Comparison of ENCODE assay signal across 29 cellular contexts in the genomic region with DNA sequence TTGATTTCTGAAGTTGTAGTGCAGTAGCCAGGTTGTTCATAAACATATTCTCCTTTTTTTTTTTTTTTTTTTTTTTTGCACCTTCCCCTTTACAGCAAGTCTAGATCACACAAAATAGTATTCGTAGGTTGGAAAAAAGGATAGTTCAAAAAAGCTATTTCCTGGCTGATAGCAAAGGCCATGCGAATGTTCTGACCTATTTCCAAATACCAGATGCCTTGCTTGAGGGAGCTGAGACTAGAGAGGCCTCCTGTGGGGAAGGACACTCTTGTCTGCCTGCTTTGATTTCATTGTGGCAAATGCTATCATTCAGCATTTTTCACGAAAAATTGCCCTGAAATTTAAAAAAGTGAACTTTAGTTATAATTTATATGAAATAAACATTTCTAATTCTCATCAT.
"Had no signal": no experiment of that assay in that cellular context is flagged by ENCODE, and none has a peak within 500 bp of the region (broad histone marks: within the 10 kb centered on the region; RNA-seq: fewer than 3 reads in every experiment).

No MANE protein-coding gene starts in this region.

- H3K4me1 ChIP-seq: breast epithelium, esophagus squamous epithelium, gastroesophageal sphincter, lower lobe of right lung, neural progenitor cell, parathyroid adenoma, right atrium auricular region, tibial nerve had no signal

- H3K4me3 ChIP-seq: breast epithelium, esophagus squamous epithelium, gastroesophageal sphincter, lower lobe of right lung, neural progenitor cell, right atrium auricular region, tibial nerve had no signal

- DNase-seq: activated CD4-positive, alpha-beta memory T cell treated with anti-CD3 and anti-CD28 coated beads for 36 hours; activated CD4-positive, alpha-beta T cell treated with anti-CD3 and anti-CD28 coated beads for 48 hours; activated CD8-positive, alpha-beta memory T cell treated with anti-CD3 and anti-CD28 coated beads, Interleukin-2, amount 50 U/mL, for 4 hours; activated effector memory CD4-positive, alpha-beta T cell treated with anti-CD3 and anti-CD28 coated beads, Interleukin-2, amount 50 U/mL, for 16 hours; activated naive CD4-positive, alpha-beta T cell treated with anti-CD3 and anti-CD28 coated beads for 36 hours; activated naive CD8-positive, alpha-beta T cell treated with anti-CD3 and anti-CD28 coated beads for 36 hours; activated T-cell treated with anti-CD3 and anti-CD28 coated beads, Interleukin-2, amount 50 U/mL, for 1 hour; amniotic stem cell; dermis blood vessel endothelial cell; effector CD8-positive, alpha-beta T cell; esophagus squamous epithelium; hippocampal formation; kidney; lower lobe of right lung; mesendoderm; natural killer cell; occipital lobe; stimulated activated CD4-positive, alpha-beta T cell treated with anti-CD3 and anti-CD28 coated beads, Interleukin-2, amount 100 ng/mL, for 48 hours; stimulated activated naive CD4-positive, alpha-beta T cell treated with Interleukin-2 at 50 U/mL for 16 hours; T-helper 1 cell had no signal

- H3K4me2 ChIP-seq: neural progenitor cell had no signal

- H3K9ac ChIP-seq: neural progenitor cell, parathyroid adenoma had no signal

- H2AFZ ChIP-seq: neural progenitor cell, parathyroid adenoma had no signal

- H3K27me3 ChIP-seq: breast epithelium, esophagus squamous epithelium, gastroesophageal sphincter, neural progenitor cell, right atrium auricular region, tibial nerve had no signal

- ATAC-seq: activated CD4-positive, CD25-positive, alpha-beta regulatory T cell treated with anti-CD3 and anti-CD28 coated beads, Interleukin-2, amount 50 U/mL, for 24 hours; gastroesophageal sphincter; lower lobe of right lung; natural killer cell had no signal

- H3K79me2 ChIP-seq: parathyroid adenoma had no signal

- H3K9me3 ChIP-seq: gastroesophageal sphincter, right atrium auricular region had no signal

- H3K36me3 ChIP-seq: breast epithelium, esophagus squamous epithelium, gastroesophageal sphincter, lower lobe of right lung, neural progenitor cell, right atrium auricular region, tibial nerve had no signal

- H3K27ac ChIP-seq: breast epithelium, epithelial cell of prostate, esophagus squamous epithelium, gastroesophageal sphincter, lower lobe of right lung, neural progenitor cell, parathyroid adenoma, right atrium auricular region, tibial nerve, VCaP had no signal
